3 cellular contexts compared by ENCODE assay signal in genomic region chr14:38243696-38244250, GRCh38.
A peak's percentile ranks its signal among the peaks of the same experiment; 100 is the strongest.
TF ChIP-seq lines count a peak whose summit lies in the region.

No MANE protein-coding gene starts in this region.

TF ChIP-seq in IMR-90, 13 proteins besides CTCF, POLR2A, EP300 and RAD21:
- TF ChIP-seq CEBPB (IDR thresholded peaks at IDR 0.05; ENCODE audit: low read depth, low read length) (0 out of 2 replicates have a peak, but pooled peaks have one; percentile 22), BHLHE40 (IDR thresholded peaks at IDR 0.05; ENCODE audit: low read depth, low read length) (no peak)
TF ChIP-seq in IMR-90: peak in this region for 1.

TF ChIP-seq in endothelial cell of umbilical vein, 7 proteins besides CTCF, POLR2A, EP300 and RAD21:
- TF ChIP-seq POLR2AphosphoS5 (IDR thresholded peaks at IDR 0.05; ENCODE audit: insufficient read depth, low read depth, low read length), result no peak
- TF ChIP-seq JUN (IDR thresholded peaks at IDR 0.05; ENCODE audit: borderline replicate concordance, insufficient read depth, insufficient read length, low read depth), result no peak
- no peak for TF ChIP-seq EZH2 (IDR thresholded peaks at IDR 0.05; ENCODE audit: borderline replicate concordance, low read depth, low read length, severe bottlenecking)
- TF ChIP-seq GATA2 (IDR thresholded peaks at IDR 0.05; ENCODE audit: insufficient read depth, insufficient read length, low read depth, low read length), result no peak
- no peak for TF ChIP-seq FOS (IDR thresholded peaks at IDR 0.05; ENCODE audit: borderline replicate concordance, insufficient read depth, low read length)
- no peak for TF ChIP-seq MYC (IDR thresholded peaks at IDR 0.05; ENCODE audit: low read depth, low read length)
- TF ChIP-seq MAX (IDR thresholded peaks at IDR 0.05; ENCODE audit: insufficient read depth, insufficient read length), result no peak

TF ChIP-seq in WTC11, 78 proteins besides CTCF, POLR2A, EP300 and RAD21:
- TF ChIP-seq, protein P1, sequence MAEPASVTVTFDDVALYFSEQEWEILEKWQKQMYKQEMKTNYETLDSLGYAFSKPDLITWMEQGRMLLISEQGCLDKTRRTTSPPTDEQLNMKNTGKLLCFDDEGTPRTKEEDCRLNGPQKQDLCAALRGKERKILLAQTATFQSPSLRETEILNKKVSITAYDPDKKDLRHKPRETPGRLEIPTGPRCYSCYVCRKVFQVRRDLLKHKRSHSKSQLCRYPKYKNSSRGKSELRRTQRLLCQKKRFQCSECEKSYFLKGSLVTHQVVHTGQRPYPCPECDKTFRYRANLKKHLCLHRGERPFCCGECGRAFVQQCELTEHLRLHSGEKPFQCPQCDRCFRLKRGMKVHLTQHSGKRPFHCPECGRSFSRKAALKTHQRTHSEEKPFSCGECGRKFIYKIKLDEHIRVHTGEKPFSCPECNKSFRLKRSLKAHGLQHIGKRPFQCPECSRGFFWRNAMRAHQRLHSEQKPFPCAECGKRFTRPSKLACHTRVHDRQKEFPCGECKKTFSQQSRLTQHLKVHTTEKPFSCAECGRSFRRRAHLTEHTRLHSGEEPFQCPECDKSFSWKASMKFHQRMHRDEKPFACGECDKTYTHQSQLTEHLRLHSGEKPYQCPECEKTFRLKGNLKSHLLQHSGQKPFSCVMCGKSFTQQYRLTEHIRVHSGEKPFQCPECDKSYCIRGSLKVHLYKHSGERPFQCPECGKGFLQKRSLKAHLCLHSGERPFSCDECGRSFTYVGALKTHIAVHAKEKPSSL (CRISPR knock-in tag; conservative IDR thresholded peaks at IDR 0.05), result no peak
- TF ChIP-seq JUN (CRISPR knock-in tag; IDR thresholded peaks at IDR 0.05), result no peak
- TF ChIP-seq, protein P2, sequence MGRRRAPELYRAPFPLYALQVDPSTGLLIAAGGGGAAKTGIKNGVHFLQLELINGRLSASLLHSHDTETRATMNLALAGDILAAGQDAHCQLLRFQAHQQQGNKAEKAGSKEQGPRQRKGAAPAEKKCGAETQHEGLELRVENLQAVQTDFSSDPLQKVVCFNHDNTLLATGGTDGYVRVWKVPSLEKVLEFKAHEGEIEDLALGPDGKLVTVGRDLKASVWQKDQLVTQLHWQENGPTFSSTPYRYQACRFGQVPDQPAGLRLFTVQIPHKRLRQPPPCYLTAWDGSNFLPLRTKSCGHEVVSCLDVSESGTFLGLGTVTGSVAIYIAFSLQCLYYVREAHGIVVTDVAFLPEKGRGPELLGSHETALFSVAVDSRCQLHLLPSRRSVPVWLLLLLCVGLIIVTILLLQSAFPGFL (CRISPR knock-in tag; IDR thresholded peaks at IDR 0.05; ENCODE audit: borderline replicate concordance), result no peak
- TF ChIP-seq SMAD3 (CRISPR knock-in tag; IDR thresholded peaks at IDR 0.05; ENCODE audit: borderline replicate concordance), result no peak
- no peak for TF ChIP-seq ESRRA (CRISPR knock-in tag; IDR thresholded peaks at IDR 0.05; ENCODE audit: borderline replicate concordance)
- no peak for TF ChIP-seq KAT7 (CRISPR knock-in tag; IDR thresholded peaks at IDR 0.05; ENCODE audit: borderline replicate concordance)
- no peak for TF ChIP-seq ZNF232 (CRISPR knock-in tag; IDR thresholded peaks at IDR 0.05)
- no peak for TF ChIP-seq NFATC4 (CRISPR knock-in tag; IDR thresholded peaks at IDR 0.05)
- TF ChIP-seq ZNF317 (CRISPR knock-in tag; IDR thresholded peaks at IDR 0.05; ENCODE audit: borderline replicate concordance, low read depth), result no peak
- no peak for TF ChIP-seq MYBL2 (CRISPR knock-in tag; IDR thresholded peaks at IDR 0.05)
TF ChIP-seq in WTC11: peak in this region for 0.
